In genomic region chr1:8603220-8603616, GRCh38 we compare ENCODE assay signal across 12 cellular contexts.
DNase-seq lines count a peak whose midpoint lies in the region; ATAC-seq, FAIRE-seq and TF ChIP-seq lines count a peak whose summit lies in the region.
"Had no signal": no experiment of that assay in that cellular context is flagged by ENCODE, and none has a peak within 500 bp of the region (broad histone marks: within the 10 kb centered on the region; RNA-seq: fewer than 3 reads in every experiment).

No MANE protein-coding gene starts in this region.

- H3K27ac Mint-ChIP-seq in activated naive CD4-positive, alpha-beta T cell treated with anti-CD3 and anti-CD28 coated beads for 36 hours: peak overlapping the region; percentile 97

- DNase-seq in activated naive CD4-positive, alpha-beta T cell treated with anti-CD3 and anti-CD28 coated beads for 36 hours: no peak
- DNase-seq in activated naive CD4-positive, alpha-beta T cell treated with anti-CD3 and anti-CD28 coated beads, Interleukin-2, amount 50 U/mL, for 16 hours: no peak
- DNase-seq in NCI-H345 (lab: John Stamatoyannopoulos, UW) (peak; percentile 85), K562 (ENCODE audit: extremely low read depth in 1 of 4, low spot score in 3 of 4) (no peak), smooth muscle cell (lab: John Stamatoyannopoulos, UW; ENCODE audit: unreplicated experiment) (no peak), GM10266 (ENCODE audit: extremely low spot score) (no peak), superior temporal gyrus (ENCODE audit: extremely low spot score) (no peak)
- DNase-seq: AML-193, PC-9 had no signal

- no peaks in the 10 kb centered on the region for H3K9me1 ChIP-seq in K562 (ENCODE audit: control insufficient read depth, insufficient read depth, low read length)

- TF ChIP-seq POLR2A in K562 (conservative IDR thresholded peaks at IDR 0.05): no peak

- CTCF ChIA-PET in activated naive CD4-positive, alpha-beta T cell treated with anti-CD3 and anti-CD28 coated beads for 36 hours (lab: Charles Lee): interaction anchor here (0.6 to 1.9 kb wide), 11 partner anchors 15 to 539 kb away, joined by 3 to 16 read pairs (median 3); no protein-coding TSS in a partner anchor
- CTCF ChIA-PET in K562 (lab: Yijun Ruan, JAX; ENCODE audit: low intra/inter-chr PET ratio): no interaction called here

- peaks cover 1% of the 10 kb centered on the region for H3K36me3 Mint-ChIP-seq in activated naive CD4-positive, alpha-beta T cell treated with anti-CD3 and anti-CD28 coated beads for 36 hours (ENCODE audit: low read depth)

- intact Hi-C loops in activated naive CD4-positive, alpha-beta T cell treated with anti-CD3 and anti-CD28 coated beads for 36 hours (cut with micrococcal nuclease): loop anchor here (1.0 kb wide), 1 partner anchor 42 kb away; no protein-coding TSS in a partner anchor
- intact Hi-C loops in K562 (cut with micrococcal nuclease): no loop called here

- FAIRE-seq in K562 (lab: Jason Lieb, UNC): no peak

- H3K27me3 ChIP-seq in K562 (ENCODE audit: control insufficient read depth in 2 of 2, insufficient read depth in 2 of 2, low read length in 2 of 2): no peaks in the 10 kb centered on the region
- no peaks in the 10 kb centered on the region for H3K27me3 ChIP-seq in smooth muscle cell (ENCODE audit: low read depth)

- no peaks in the 10 kb centered on the region for H3K9me3 ChIP-seq in K562 (replicated peaks; ENCODE audit: control insufficient read depth, insufficient read depth, low read depth, low read length)
- no peaks in the 10 kb centered on the region for H3K9me3 ChIP-seq in smooth muscle cell (replicated peaks; ENCODE audit: low read depth)
- H3K9me3 ChIP-seq: prostate gland had no signal

- no peak for TF ChIP-seq EP300 in K562 (IDR thresholded peaks at IDR 0.05; ENCODE audit: low read length)

- H3K4me1 ChIP-seq in K562 (replicated peaks in 1 of 2; ENCODE audit: control insufficient read depth in 2 of 2, insufficient read depth in 2 of 2, low read length in 2 of 2) (no peaks in the 10 kb centered on the region), smooth muscle cell (ENCODE audit: low read depth) (peaks cover 21% of the 10 kb centered on the region)
- H3K4me1 ChIP-seq: prostate gland had no signal

- H3K9ac ChIP-seq in K562 (ENCODE audit: insufficient read depth in 1 of 2, low read depth in 2 of 2, low read length in 2 of 2): no peak overlapping the region
- no peak overlapping the region for H3K9ac ChIP-seq in smooth muscle cell (ENCODE audit: low read depth)

- POLR2A ChIA-PET in K562 (lab: Yijun Ruan, JAX): no interaction called here

- H3K79me2 ChIP-seq in K562 (ENCODE audit: control insufficient read depth, insufficient read depth, low read length): no peaks in the 10 kb centered on the region; the same call in 1 of the 3 replicates
- peaks cover 63% of the 10 kb centered on the region for H3K79me2 ChIP-seq in smooth muscle cell (ENCODE audit: low read depth)

- BruUV-seq in K562 (replicated peaks; lab: Mats Ljungman, UMichigan): no TSS peak

- ATAC-seq in K562: no peak
- ATAC-seq in GM21515 (IDR thresholded peaks at IDR 0.05; ENCODE audit: unreplicated experiment): no peak
- ATAC-seq: left lobe of liver had no signal

- H3K4me2 ChIP-seq in K562 (ENCODE audit: insufficient read depth, low read length) (no peak overlapping the region), smooth muscle cell (no peak overlapping the region)
- H3K4me2 ChIP-seq: PC-9 had no signal

- in situ Hi-C loops in K562 (cut with MboI): no loop called here

- 73% methylated on average over 4 of the region's 4 CpGs for WGBS in K562 (ENCODE audit: insufficient coverage, low coverage, missing lambda C conversion rate)
- WGBS in smooth muscle cell (ENCODE audit: low lambda C conversion rate): 67% methylated on average over 4 of the region's 4 CpGs

- H3K36me3 ChIP-seq in K562 (ENCODE audit: control insufficient read depth, insufficient read depth, low read length) (no peaks in the 10 kb centered on the region), smooth muscle cell (ENCODE audit: low read depth) (no peaks in the 10 kb centered on the region)
- H3K36me3 ChIP-seq: prostate gland had no signal

- H4K20me1 ChIP-seq in K562 (replicated peaks; ENCODE audit: control insufficient read depth, insufficient read depth, low read length): peaks cover 8% of the 10 kb centered on the region; the same call in 1 of the 2 replicates
- H4K20me1 ChIP-seq in smooth muscle cell (ENCODE audit: low read depth): peaks cover 62% of the 10 kb centered on the region

- peaks cover 12% of the 10 kb centered on the region for H3F3A ChIP-seq in smooth muscle cell (ENCODE audit: low read depth)

- H3K4me3 Mint-ChIP-seq in activated naive CD4-positive, alpha-beta T cell treated with anti-CD3 and anti-CD28 coated beads for 36 hours: no peak overlapping the region

- no peak overlapping the region for H3K4me3 ChIP-seq in K562
- no peak overlapping the region for H3K4me3 ChIP-seq in smooth muscle cell
- H3K4me3 ChIP-seq: PC-9, prostate gland had no signal

- H3K4me1 Mint-ChIP-seq in activated naive CD4-positive, alpha-beta T cell treated with anti-CD3 and anti-CD28 coated beads for 36 hours (ENCODE audit: low read depth): peaks cover 54% of the 10 kb centered on the region

- no peak for TF ChIP-seq CTCF in K562 (IDR thresholded peaks at IDR 0.05 in 2 of 3, conservative IDR thresholded peaks at IDR 0.05 in 1 of 3; ENCODE audit: insufficient read depth in 2 of 3, low read depth in 1 of 3, low read length in 3 of 3)
- TF ChIP-seq CTCF in smooth muscle cell (IDR thresholded peaks at IDR 0.05; ENCODE audit: borderline replicate concordance, insufficient read depth, poor library complexity, severe bottlenecking): no peak
- no peak for TF ChIP-seq CTCF in GM10266 (IDR thresholded peaks at IDR 0.05; ENCODE audit: control insufficient read depth, insufficient read depth, low read depth, missing control alignments)

- no peak for TF ChIP-seq RAD21 in K562 (CRISPR knock-in tag; conservative IDR thresholded peaks at IDR 0.05 in 1 of 2, IDR thresholded peaks at IDR 0.05 in 1 of 2)

- H2AFZ ChIP-seq in K562 (ENCODE audit: low read depth, low read length) (no peak overlapping the region), smooth muscle cell (ENCODE audit: low read depth) (no peak overlapping the region)
- H2AFZ ChIP-seq: PC-9 had no signal

- H3K27ac ChIP-seq in K562 (ENCODE audit: extremely low read depth, low read depth, low read length) (no peak overlapping the region), smooth muscle cell (ENCODE audit: low read depth) (peak overlapping the region; percentile 17)
- H3K27ac ChIP-seq: PC-9, prostate gland had no signal

- no peaks in the 10 kb centered on the region for H3K9me3 Mint-ChIP-seq in activated naive CD4-positive, alpha-beta T cell treated with anti-CD3 and anti-CD28 coated beads for 36 hours

- no peaks in the 10 kb centered on the region for H3K27me3 Mint-ChIP-seq in activated naive CD4-positive, alpha-beta T cell treated with anti-CD3 and anti-CD28 coated beads for 36 hours (ENCODE audit: low read depth)

TF ChIP-seq in K562, 482 proteins besides CTCF, POLR2A, EP300 and RAD21 (continues in another document):
- TF ChIP-seq ZNF140 (CRISPR knock-in tag; IDR thresholded peaks at IDR 0.05): no peak
- TF ChIP-seq GABPB1 (CRISPR knock-in tag; IDR thresholded peaks at IDR 0.05): no peak
- TF ChIP-seq POLR3A (IDR thresholded peaks at IDR 0.05; ENCODE audit: borderline replicate concordance, extremely low read depth, insufficient read depth, insufficient read length): peak; percentile 5
- TF ChIP-seq ZNF184 (CRISPR knock-in tag; IDR thresholded peaks at IDR 0.05): no peak
- no peak for TF ChIP-seq ZNF445 (CRISPR knock-in tag; IDR thresholded peaks at IDR 0.05; ENCODE audit: low read depth)
- TF ChIP-seq ZNF253 (CRISPR knock-in tag; conservative IDR thresholded peaks at IDR 0.05): no peak
- no peak for TF ChIP-seq TFAP4 (CRISPR knock-in tag; IDR thresholded peaks at IDR 0.05; ENCODE audit: borderline replicate concordance)
- no peak for TF ChIP-seq ZNF324 (CRISPR knock-in tag; IDR thresholded peaks at IDR 0.05)
- no peak for TF ChIP-seq MCM3 (IDR thresholded peaks at IDR 0.05)
- no peak for TF ChIP-seq ZBTB11 (CRISPR knock-in tag; IDR thresholded peaks at IDR 0.05)
- TF ChIP-seq ZNF583 (CRISPR knock-in tag; IDR thresholded peaks at IDR 0.05): no peak
- TF ChIP-seq NRF1 (conservative IDR thresholded peaks at IDR 0.05 in 1 of 2, IDR thresholded peaks at IDR 0.05 in 1 of 2): no peak
- TF ChIP-seq PHB2 (IDR thresholded peaks at IDR 0.05; ENCODE audit: low read depth): no peak
